In genomic region chr22:41800348-41801146, GRCh38 we compare ENCODE assay signal across 8 cellular contexts. TPM values are rescaled to one million over a fixed set of nuclear protein-coding genes. Genes with fewer than 3 reads are reported as not detected.
DNase-seq lines count a peak whose midpoint lies in the region; ATAC-seq and TF ChIP-seq lines count a peak whose summit lies in the region.

TSS of gene CCDC134 (plus strand) at chr22:41800679. CDS start at chr22:41808891, 8,212 bp downstream.

- peak; percentile 98 for DNase-seq in GM13976 (ENCODE audit: low spot score)
- peak; percentile 31 to 58 for DNase-seq in NCI-H187 (lab: John Stamatoyannopoulos, UW)
- peak; percentile 89 for DNase-seq in right atrium auricular region (ENCODE audit: low spot score)
- DNase-seq in pulmonary artery endothelial cell (ENCODE audit: low read depth, low spot score) = peak; percentile 17
- peak; percentile 85 to 90 for DNase-seq in uterus

- peak; percentile 70 to 78 for TF ChIP-seq POLR2A in uterus (IDR thresholded peaks at IDR 0.05)

- H3K27me3 ChIP-seq in right atrium auricular region (no peaks in the 10 kb centered on the region), uterus (no peaks in the 10 kb centered on the region)

- H3K4me1 ChIP-seq in right atrium auricular region (peaks cover 0 to 24% of the 10 kb centered on the region in 2 donors), uterus (no peaks in the 10 kb centered on the region)

- in situ Hi-C loops in GM13976 (cut with MboI; ENCODE audit: low sequenced_read_pairs, unreplicated experiment) = no loop called here

- TF ChIP-seq CTCF in GM13976 (IDR thresholded peaks at IDR 0.05; ENCODE audit: borderline replicate concordance, control extremely low read depth, extremely low read depth, insufficient read depth, missing control alignments) = no peak
- TF ChIP-seq CTCF in right atrium auricular region (IDR thresholded peaks at IDR 0.05) = no peak
- TF ChIP-seq CTCF in uterus (IDR thresholded peaks at IDR 0.05) = peak in 2 of 4 experiments; percentile 5 to 17

- H3K9me3 ChIP-seq in right atrium auricular region = no peaks in the 10 kb centered on the region
- no peaks in the 10 kb centered on the region for H3K9me3 ChIP-seq in uterus

- H3K36me3 ChIP-seq in right atrium auricular region = no peaks in the 10 kb centered on the region
- H3K36me3 ChIP-seq in uterus = no peaks in the 10 kb centered on the region

- H3K27ac ChIP-seq in angular gyrus (ENCODE audit: low read depth, low read length) = peak within 1 kb of the TSS; percentile 45
- peak within 1 kb of the TSS; percentile 90 for H3K27ac ChIP-seq in right atrium auricular region
- peak within 1 kb of the TSS; percentile 85 to 89 for H3K27ac ChIP-seq in uterus

- intact Hi-C loops in T-helper 2 cell treated with Interferon-gamma antibody and Interleukin-4, amounts not matched to agents 100 ng/mL and 5 ng/mL, for 36 hours (cut with micrococcal nuclease) = loop anchor here (1.0 to 5.0 kb wide), 2 partner anchors 19 to 113 kb away; partner anchors contain the start of gene SNU13
- intact Hi-C loops in uterus (cut with DNase I; ENCODE audit: low total_unique reads) = no loop called here

- peak; percentile 80 for ATAC-seq in HG02840 (IDR thresholded peaks at IDR 0.05; ENCODE audit: low FRiP score, unreplicated experiment)

- H3K4me3 ChIP-seq in right atrium auricular region (peak within 1 kb of the TSS; percentile 72 to 92), uterus (peak within 1 kb of the TSS; percentile 84)

RNA-seq across cellular contexts. Expression of gene CCDC134, which starts in this region (rescaled TPM):
- 16.7 and 18.4 TPM in 2 replicates for total RNA-seq in T-helper 2 cell treated with Interferon-gamma antibody and Interleukin-4, amounts not matched to agents 100 ng/mL and 5 ng/mL, for 36 hours
- total RNA-seq in right atrium auricular region (1 to 10 TPM; 4.0 to 6.4 TPM), pulmonary artery endothelial cell (6.7 and 11.2 TPM in 2 replicates), uterus (10 to 100 TPM in 2 of 4 donors, 1 to 10 TPM in 2; 4.1 to 24.3 (median 11.0) TPM)

Comparison
In these comparisons a context has a peak if more than half of its experiments do, and no peak if none do; other contexts are left out.
1. Peak in every context shown above with its lines: DNase-seq, ATAC-seq, H3K4me3 ChIP-seq and H3K27ac ChIP-seq.
2. DNase-seq: peak in every context shown above with its lines; median percentile 98 in GM13976; 89 in right atrium auricular region; 88 in uterus; 44 in NCI-H187; 17 in pulmonary artery endothelial cell.